ENCODE assay signal across 11 cellular contexts in the genomic region with DNA sequence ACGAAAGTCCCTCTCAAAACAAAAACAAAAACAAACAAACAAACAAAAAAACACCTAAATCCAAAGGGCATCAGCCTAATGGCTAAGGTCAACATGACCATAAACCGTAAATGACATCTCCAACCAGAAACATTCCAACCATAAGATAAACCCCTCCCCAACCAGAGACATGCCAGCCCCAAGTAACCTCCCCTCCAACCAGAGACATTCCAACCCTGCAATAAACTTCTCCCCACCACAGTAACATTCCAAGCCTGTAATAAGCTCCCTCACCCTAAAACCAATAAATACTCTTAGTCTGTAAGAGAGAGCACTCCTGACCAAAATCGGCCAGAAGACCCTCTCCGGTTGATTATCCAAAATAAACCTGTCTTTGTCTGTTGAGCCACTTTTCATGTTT. TPM values are rescaled to one million over a fixed set of nuclear protein-coding genes. Genes with fewer than 3 reads are reported as not detected.
DNase-seq lines count a peak whose midpoint lies in the region; ATAC-seq and TF ChIP-seq lines count a peak whose summit lies in the region.
"Not testable (repeated sequence)": the region's sequence is repeated elsewhere in the genome, so short reads cannot be mapped to it uniquely, and the experiment has no call there.
"Had no signal": no experiment of that assay in that cellular context is flagged by ENCODE, and none has a peak within 500 bp of the region (broad histone marks: within the 10 kb centered on the region; RNA-seq: fewer than 3 reads in every experiment).

No MANE protein-coding gene starts in this region.

- peak overlapping the region; percentile 53 for H3K27ac Mint-ChIP-seq in activated B cell treated with CpG ODN at 0.5 μM for 24 hours
- peak overlapping the region; percentile 56 for H3K27ac Mint-ChIP-seq in activated T-helper 17 cell treated with anti-CD3 and anti-CD28 coated beads, Interleukin-2, amount 50 U/mL, for 72 hours
- peak overlapping the region in 1 of 2 donors; percentile 36 for H3K27ac Mint-ChIP-seq in natural killer cell treated with Interleukin-12 subunit alpha and Interleukin-12 subunit beta and Interleukin-15 and Interleukin-18, amount 100 ng/mL, for 72 hours

- not testable (repeated sequence) for H3F3A ChIP-seq in PC-3 (ENCODE audit: low read length, unreplicated experiment)

- not testable (repeated sequence) for TF ChIP-seq CTCF in PC-3 (conservative IDR thresholded peaks at IDR 0.05; ENCODE audit: low read depth, low read length); activated B cell treated with CpG ODN at 0.5 μM for 24 hours (IDR thresholded peaks at IDR 0.05)

- POLR2A ChIA-PET in PC-3 (lab: Charles Lee; ENCODE audit: unreplicated experiment); activated B cell treated with CpG ODN at 0.5 μM for 24 hours (lab: Charles Lee): not testable (repeated sequence)

- H3K27me3 ChIP-seq in ACC112 (ENCODE audit: insufficient read depth, low read length); PC-3 (ENCODE audit: low read length): not testable (repeated sequence)

- intact Hi-C loops in PC-3 (cut with micrococcal nuclease) = not testable (repeated sequence)
- intact Hi-C loops in activated B cell treated with CpG ODN at 0.5 μM for 24 hours (cut with micrococcal nuclease) = loop anchor here (10.0 kb wide), 1 partner anchor 328 kb away; a partner anchor contains a TSS

- not testable (repeated sequence) for H3K79me2 ChIP-seq in ACC112 (ENCODE audit: control insufficient read depth, insufficient read depth, low read length, unreplicated experiment); PC-3 (ENCODE audit: low read length)

- H3K27me3 Mint-ChIP-seq in activated B cell treated with CpG ODN at 0.5 μM for 24 hours; activated T-helper 17 cell treated with anti-CD3 and anti-CD28 coated beads, Interleukin-2, amount 50 U/mL, for 72 hours: not testable (repeated sequence)
- peaks cover 0 to 12% of the 10 kb centered on the region in 2 donors for H3K27me3 Mint-ChIP-seq in natural killer cell treated with Interleukin-12 subunit alpha and Interleukin-12 subunit beta and Interleukin-15 and Interleukin-18, amount 100 ng/mL, for 72 hours

- CTCF ChIA-PET in PC-3 (lab: Charles Lee); activated B cell treated with CpG ODN at 0.5 μM for 24 hours (lab: Charles Lee): not testable (repeated sequence)

- BruUV-seq in PC-3 (replicated peaks; lab: Mats Ljungman, UMichigan) = not testable (repeated sequence)

- peak; percentile 31 for DNase-seq in EL
- DNase-seq in HT1080 (ENCODE audit: low read depth) = peak; percentile 44
- not testable (repeated sequence) for DNase-seq in PC-3; activated B cell treated with CpG ODN at 0.5 μM for 24 hours; natural killer cell treated with Interleukin-12 subunit alpha and Interleukin-12 subunit beta and Interleukin-15 and Interleukin-18, amount 100 ng/mL, for 72 hours (ENCODE audit: low spot score)

- H3K27ac ChIP-seq in ACC112 (ENCODE audit: low read depth, low read length) (peak overlapping the region; percentile 82), PC-3 (ENCODE audit: low read length) (0 out of 2 replicates have a peak overlapping the region, but pooled peaks have one; percentile 12)

- H3K9me3 ChIP-seq in PC-3 (ENCODE audit: low read length) = not testable (repeated sequence)

- not testable (repeated sequence) for H3K4me3 Mint-ChIP-seq in activated B cell treated with CpG ODN at 0.5 μM for 24 hours
- H3K4me3 Mint-ChIP-seq in activated T-helper 17 cell treated with anti-CD3 and anti-CD28 coated beads, Interleukin-2, amount 50 U/mL, for 72 hours = peak overlapping the region; percentile 20
- peak overlapping the region; percentile 54 for H3K4me3 Mint-ChIP-seq in natural killer cell treated with Interleukin-12 subunit alpha and Interleukin-12 subunit beta and Interleukin-15 and Interleukin-18, amount 100 ng/mL, for 72 hours

- not testable (repeated sequence) for H3K36me3 Mint-ChIP-seq in activated B cell treated with CpG ODN at 0.5 μM for 24 hours (ENCODE audit: low read depth); activated T-helper 17 cell treated with anti-CD3 and anti-CD28 coated beads, Interleukin-2, amount 50 U/mL, for 72 hours (ENCODE audit: low read depth); natural killer cell treated with Interleukin-12 subunit alpha and Interleukin-12 subunit beta and Interleukin-15 and Interleukin-18, amount 100 ng/mL, for 72 hours

- H4K20me1 ChIP-seq in PC-3 (ENCODE audit: low read length) = not testable (repeated sequence)

- not testable (repeated sequence) for H3K4me1 ChIP-seq in ACC112 (ENCODE audit: control insufficient read depth, insufficient read depth, low read length, unreplicated experiment)
- H3K4me1 ChIP-seq in PC-3 (ENCODE audit: insufficient read depth, low read length) = peaks cover 13% of the 10 kb centered on the region; the same call in 1 of the 2 replicates

- not testable (repeated sequence) for H3K9me2 ChIP-seq in PC-3 (replicated peaks; ENCODE audit: low read length)

- not testable (repeated sequence) for H3K4me2 ChIP-seq in PC-3 (ENCODE audit: low read length)

- not testable (repeated sequence) for H2AFZ ChIP-seq in ACC112 (ENCODE audit: low read length, unreplicated experiment); PC-3 (ENCODE audit: low read length)

- ATAC-seq in PC-3; activated B cell treated with CpG ODN at 0.5 μM for 24 hours (ENCODE audit: low read depth); activated T-helper 17 cell treated with anti-CD3 and anti-CD28 coated beads, Interleukin-2, amount 50 U/mL, for 72 hours (replicated peaks); natural killer cell treated with Interleukin-12 subunit alpha and Interleukin-12 subunit beta and Interleukin-15 and Interleukin-18, amount 100 ng/mL, for 72 hours: not testable (repeated sequence)

- H3K4me3 ChIP-seq in ACC112 (ENCODE audit: low read depth, low read length); PC-3 (ENCODE audit: low read length): not testable (repeated sequence)

- H3K36me3 ChIP-seq in ACC112 (ENCODE audit: insufficient read depth, low read length); PC-3 (ENCODE audit: low read depth, low read length): not testable (repeated sequence)

- not testable (repeated sequence) for H3K9me3 Mint-ChIP-seq in activated B cell treated with CpG ODN at 0.5 μM for 24 hours; activated T-helper 17 cell treated with anti-CD3 and anti-CD28 coated beads, Interleukin-2, amount 50 U/mL, for 72 hours; natural killer cell treated with Interleukin-12 subunit alpha and Interleukin-12 subunit beta and Interleukin-15 and Interleukin-18, amount 100 ng/mL, for 72 hours

- H3K4me1 Mint-ChIP-seq in activated B cell treated with CpG ODN at 0.5 μM for 24 hours = peaks cover 15% of the 10 kb centered on the region
- not testable (repeated sequence) for H3K4me1 Mint-ChIP-seq in activated T-helper 17 cell treated with anti-CD3 and anti-CD28 coated beads, Interleukin-2, amount 50 U/mL, for 72 hours
- peaks cover 10 to 11% of the 10 kb centered on the region in 2 donors for H3K4me1 Mint-ChIP-seq in natural killer cell treated with Interleukin-12 subunit alpha and Interleukin-12 subunit beta and Interleukin-15 and Interleukin-18, amount 100 ng/mL, for 72 hours (ENCODE audit: low read depth in 2 of 2)

- not testable (repeated sequence) for H3K9ac ChIP-seq in PC-3 (ENCODE audit: low read length)

RNA-seq across cellular contexts. Expression of a gene that starts 4.6 kb away (rescaled TPM):
- total RNA-seq in HT1080 (2014; rRNA removed; shearing (Covaris generic)) = 20.0 TPM in 2 replicates
- polyA plus RNA-seq in HT1080 (2015; cell fraction: cytosol; rRNA removed) = 16.1 and 18.5 TPM in 2 replicates
- polyA plus RNA-seq in HT1080 (2015; cell fraction: nucleus; rRNA removed) = 16.0 and 18.4 TPM in 2 replicates
- total RNA-seq in PC-3 (2014; rRNA removed) (22.7 and 23.4 TPM in 2 replicates), activated B cell treated with CpG ODN at 0.5 μM for 24 hours (28.8 and 37.9 TPM in 2 replicates)
- 10 to 100 TPM; 25.7 to 29.2 TPM for total RNA-seq in activated T-helper 17 cell treated with anti-CD3 and anti-CD28 coated beads, Interleukin-2, amount 50 U/mL, for 72 hours
- 10 to 100 TPM; 19.8 to 34.3 TPM for total RNA-seq in natural killer cell treated with Interleukin-12 subunit alpha and Interleukin-12 subunit beta and Interleukin-15 and Interleukin-18, amount 100 ng/mL, for 72 hours

RNA-seq across cellular contexts. Expression of a gene that starts 22.1 kb away (rescaled TPM):
- total RNA-seq in HT1080 (2014; rRNA removed; shearing (Covaris generic)) = 0.16 TPM in 1 of 2 replicates, not detected in the other
- not detected in 2 replicates for polyA plus RNA-seq in HT1080 (2015; cell fraction: cytosol; rRNA removed)
- polyA plus RNA-seq in HT1080 (2015; cell fraction: nucleus; rRNA removed) = not detected in 2 replicates
- total RNA-seq in PC-3 (2014; rRNA removed) = not detected in 2 replicates
- total RNA-seq in activated B cell treated with CpG ODN at 0.5 μM for 24 hours = not detected in 2 replicates
- total RNA-seq in activated T-helper 17 cell treated with anti-CD3 and anti-CD28 coated beads, Interleukin-2, amount 50 U/mL, for 72 hours = not detected
- total RNA-seq in natural killer cell treated with Interleukin-12 subunit alpha and Interleukin-12 subunit beta and Interleukin-15 and Interleukin-18, amount 100 ng/mL, for 72 hours = not detected
- total RNA-seq: CD4-positive, alpha-beta T cell; HepG2; HT-29; K562 had no signal
- polyA plus RNA-seq: K562 had no signal

RNA-seq across cellular contexts. Expression of a gene that starts 41.5 kb away (rescaled TPM):
- 18.4 and 19.1 TPM in 2 replicates for total RNA-seq in HT1080 (2014; rRNA removed; shearing (Covaris generic))
- polyA plus RNA-seq in HT1080 (2015; cell fraction: cytosol; rRNA removed) = 7.8 and 8.3 TPM in 2 replicates
- polyA plus RNA-seq in HT1080 (2015; cell fraction: nucleus; rRNA removed) = 17.6 and 27.2 TPM in 2 replicates
- total RNA-seq in PC-3 (2014; rRNA removed) = 28.9 and 34.7 TPM in 2 replicates
- 2.6 and 3.1 TPM in 2 replicates for total RNA-seq in activated B cell treated with CpG ODN at 0.5 μM for 24 hours
- 10 to 100 TPM; 18.6 to 28.1 TPM for total RNA-seq in activated T-helper 17 cell treated with anti-CD3 and anti-CD28 coated beads, Interleukin-2, amount 50 U/mL, for 72 hours
- 10 to 100 TPM; 18.3 to 38.7 TPM for total RNA-seq in natural killer cell treated with Interleukin-12 subunit alpha and Interleukin-12 subunit beta and Interleukin-15 and Interleukin-18, amount 100 ng/mL, for 72 hours
